ENCODE assay signal across 13 cellular contexts in the genomic region with DNA sequence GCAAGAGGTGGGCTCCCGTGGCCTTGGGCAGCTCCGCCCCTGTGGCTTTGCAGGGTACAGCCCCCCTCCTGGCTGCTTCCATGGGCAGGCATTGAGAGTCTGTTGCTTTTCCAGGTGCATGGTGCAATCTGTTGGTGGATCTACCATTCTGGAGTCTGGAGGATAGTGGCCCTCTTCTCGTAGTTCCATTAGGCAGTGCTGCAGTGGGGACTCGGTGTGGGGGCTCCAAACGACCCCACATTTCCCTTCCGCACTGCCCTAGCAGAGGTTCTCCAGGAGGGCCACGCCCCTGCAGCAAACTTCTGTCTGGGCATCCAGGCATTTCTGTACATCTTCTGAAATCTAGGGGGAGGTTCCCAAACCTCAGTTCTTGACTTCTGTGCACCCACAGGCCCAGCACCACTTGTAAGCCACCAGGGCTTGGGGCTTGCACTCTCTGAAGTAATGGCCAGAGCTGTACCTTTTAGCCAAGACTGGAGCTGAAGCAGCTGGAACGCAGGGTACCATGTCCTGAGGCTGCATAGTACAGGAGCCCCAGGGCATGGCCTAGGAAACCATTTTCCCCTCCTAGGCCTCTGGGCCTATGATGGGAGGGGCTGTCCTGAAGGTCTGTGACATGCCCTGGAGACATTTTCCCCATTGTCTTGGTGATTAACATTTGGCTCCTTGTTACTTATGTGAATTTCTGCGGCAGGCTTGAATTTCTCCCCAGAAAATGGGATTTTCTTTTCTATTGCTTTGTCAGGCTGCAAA.
"Had no signal": no experiment of that assay in that cellular context is flagged by ENCODE, and none has a peak within 500 bp of the region (broad histone marks: within the 10 kb centered on the region; RNA-seq: fewer than 3 reads in every experiment).

No MANE protein-coding gene starts in this region.

- H3K27me3 Mint-ChIP-seq: activated CD4-positive, alpha-beta memory T cell treated with anti-CD3 and anti-CD28 coated beads, Interleukin-2, amount 10 ng/mL, durations not matched to agents 7 days and 5 days; activated naive CD8-positive, alpha-beta T cell treated with anti-CD3 and anti-CD28 coated beads, Interleukin-2, amount 50 U/mL, for 24 hours had no signal

- H3K9me3 Mint-ChIP-seq: activated CD4-positive, alpha-beta memory T cell treated with anti-CD3 and anti-CD28 coated beads, Interleukin-2, amount 10 ng/mL, durations not matched to agents 7 days and 5 days; activated naive CD8-positive, alpha-beta T cell treated with anti-CD3 and anti-CD28 coated beads, Interleukin-2, amount 50 U/mL, for 24 hours had no signal

- H3K36me3 ChIP-seq: colonic mucosa, uterus had no signal

- ATAC-seq: activated naive CD8-positive, alpha-beta T cell treated with anti-CD3 and anti-CD28 coated beads, Interleukin-2, amount 50 U/mL, for 24 hours had no signal

- H3K9me3 ChIP-seq: colonic mucosa, thyroid gland, uterus had no signal

- DNase-seq: activated CD4-positive, alpha-beta memory T cell treated with anti-CD3 and anti-CD28 coated beads, Interleukin-2, amount 10 ng/mL, durations not matched to agents 7 days and 5 days; activated CD8-positive, alpha-beta memory T cell treated with anti-CD3 and anti-CD28 coated beads, Interleukin-2, amount 50 U/mL, for 48 hours; activated naive CD4-positive, alpha-beta T cell; activated naive CD8-positive, alpha-beta T cell treated with anti-CD3 and anti-CD28 coated beads, Interleukin-2, amount 50 U/mL, for 24 hours; colonic mucosa; effector CD4-positive, alpha-beta T cell; hippocampal formation; nephron progenitor cell; stimulated activated CD4-positive, alpha-beta T cell treated with anti-CD3 and anti-CD28 coated beads, Interleukin-4, amount 100 ng/mL, for 4 hours; T-helper 2 cell; thyroid gland; uterus had no signal

- H3K27ac ChIP-seq: cardiac muscle cell, colonic mucosa, thyroid gland, uterus had no signal

- H3K4me1 ChIP-seq: colonic mucosa, uterus had no signal

- H3K4me3 Mint-ChIP-seq: activated CD4-positive, alpha-beta memory T cell treated with anti-CD3 and anti-CD28 coated beads, Interleukin-2, amount 10 ng/mL, durations not matched to agents 7 days and 5 days; activated naive CD8-positive, alpha-beta T cell treated with anti-CD3 and anti-CD28 coated beads, Interleukin-2, amount 50 U/mL, for 24 hours; nephron progenitor cell had no signal

- H3K27ac Mint-ChIP-seq: activated CD4-positive, alpha-beta memory T cell treated with anti-CD3 and anti-CD28 coated beads, Interleukin-2, amount 10 ng/mL, durations not matched to agents 7 days and 5 days; activated naive CD8-positive, alpha-beta T cell treated with anti-CD3 and anti-CD28 coated beads, Interleukin-2, amount 50 U/mL, for 24 hours; nephron progenitor cell had no signal

- H3K27me3 ChIP-seq: cardiac muscle cell, colonic mucosa, thyroid gland, uterus had no signal

- H3K4me3 ChIP-seq: cardiac muscle cell, colonic mucosa, thyroid gland, uterus had no signal
